ENCODE assay signal across 28 cellular contexts in the genomic region with DNA sequence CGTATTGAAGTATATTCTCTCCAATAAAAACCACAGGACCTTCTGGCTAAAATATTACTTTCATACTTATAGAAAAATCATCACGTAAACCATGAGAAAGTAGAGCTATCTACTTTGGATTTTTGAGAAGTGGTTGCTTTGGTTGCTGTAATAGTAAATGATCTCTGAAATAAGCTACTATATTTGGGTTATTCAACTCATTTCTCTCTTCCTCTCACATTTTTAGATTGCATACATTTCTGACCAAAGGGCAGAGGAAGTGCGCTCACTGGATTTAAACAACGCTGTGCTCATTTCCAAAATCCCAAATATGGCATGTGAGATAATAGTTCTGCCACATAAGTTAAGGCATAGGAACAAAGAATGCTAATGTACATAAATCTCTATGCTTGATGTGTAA.
"Had no signal": no experiment of that assay in that cellular context is flagged by ENCODE, and none has a peak within 500 bp of the region (broad histone marks: within the 10 kb centered on the region; RNA-seq: fewer than 3 reads in every experiment).

No MANE protein-coding gene starts in this region.

- DNase-seq: activated CD4-positive, alpha-beta memory T cell treated with anti-CD3 and anti-CD28 coated beads, Interleukin-2, amount 10 ng/mL, durations not matched to agents 7 days and 5 days; activated CD4-positive, alpha-beta T cell treated with anti-CD3 and anti-CD28 coated beads, Interleukin-2, amount 10 ng/mL, durations not matched to agents 7 days and 5 days; activated CD4-positive, CD25-positive, alpha-beta regulatory T cell; activated gamma-delta T cell; activated naive CD4-positive, alpha-beta T cell treated with anti-CD3 and anti-CD28 coated beads for 36 hours; activated T-cell treated with anti-CD3 and anti-CD28 coated beads for 4 hours; activated T-cell treated with anti-CD3 and anti-CD28 coated beads, Interleukin-2, amount 50 U/mL, for 48 hours; amygdala; cortex of kidney; dorsolateral prefrontal cortex; NCI-H1105; NCI-H1436 treated with DMSO at 0.1 percent for 48 hours; NCI-H187 treated with DMSO at 0.1 percent for 48 hours; NCI-H2107; NCI-H2171 treated with DMSO at 0.1 percent for 48 hours; NCI-H226; NCI-H526 treated with DMSO at 0.1 percent for 48 hours; NCI-H82; NK-92 treated with Interleukin-12 subunit alpha and Interleukin-12 subunit beta, amount 100 ng/mL, for 24 hours; OCI-M1; RPMI8226; T-cell; T-helper 2 cell; T1000 had no signal

- FAIRE-seq: astrocyte had no signal

- ATAC-seq: activated T-helper 17 cell treated with anti-CD3 and anti-CD28 coated beads, Interleukin-2, amount 50 U/mL, for 72 hours; Panc1; Right ventricle myocardium inferior; T-cell had no signal
